ENCODE assay signal across 28 cellular contexts in the genomic region with DNA sequence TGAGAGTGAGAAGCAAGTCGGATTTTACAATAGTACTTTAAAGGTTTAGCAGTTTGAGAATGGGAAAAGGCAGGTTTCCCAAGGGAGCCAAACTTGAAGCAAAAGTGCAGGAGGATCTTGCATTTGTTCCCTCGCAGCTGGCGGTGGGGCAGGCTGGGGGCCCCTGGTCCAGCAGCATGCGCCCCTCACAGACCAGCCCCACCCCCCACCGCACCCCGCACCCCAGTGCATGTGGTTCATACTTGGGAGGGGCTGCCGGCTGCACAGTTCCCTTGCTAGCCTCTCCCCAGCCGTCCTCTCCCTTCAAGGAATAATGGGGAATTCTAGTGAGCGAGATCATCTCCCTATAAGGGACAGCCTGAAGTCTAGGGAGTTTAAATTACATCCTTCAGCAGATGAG.
"Had no signal": no experiment of that assay in that cellular context is flagged by ENCODE, and none has a peak within 500 bp of the region (broad histone marks: within the 10 kb centered on the region; RNA-seq: fewer than 3 reads in every experiment).

No MANE protein-coding gene starts in this region.

- H3K27me3 ChIP-seq: hepatocyte, pancreas, stomach, testis, thyroid gland, transverse colon, upper lobe of right lung had no signal

- H3K4me1 ChIP-seq: heart right ventricle, left ventricle myocardium inferior, lower lobe of right lung, pancreas, prostate gland, stomach, testis, thyroid gland, transverse colon, upper lobe of right lung had no signal

- H2AFZ ChIP-seq: hepatocyte had no signal

- H3K79me2 ChIP-seq: hepatocyte had no signal

- H3K27ac Mint-ChIP-seq: naive thymus-derived CD4-positive, alpha-beta T cell; nephron; stimulated activated naive B cell treated with anti-CD40 and anti-IgM and Interleukin-4, amounts not matched to agents 10 μg/mL and 1 μg/mL and 100 μg/mL, for 72 hours had no signal

- DNase-seq: heart right ventricle; islet precursor cell; left ventricle myocardium inferior; lower lobe of right lung; mammary epithelial cell; mesendoderm; midbrain; mucosa of descending colon; naive thymus-derived CD4-positive, alpha-beta T cell; retina; right cardiac atrium; stimulated activated CD4-positive, alpha-beta T cell treated with anti-CD3 and anti-CD28 coated beads, Interleukin-12 subunit alpha, Interleukin-12 subunit beta, amount 100 ng/mL, for 4 hours; stimulated activated CD4-positive, alpha-beta T cell treated with anti-CD3 and anti-CD28 coated beads, Interleukin-15, amount 100 ng/mL, for 24 hours; stimulated activated CD4-positive, alpha-beta T cell treated with anti-CD3 and anti-CD28 coated beads, Interleukin-2, amount 100 ng/mL, for 24 hours; stimulated activated CD4-positive, alpha-beta T cell treated with anti-CD3 and anti-CD28 coated beads, Interleukin-4, amount 100 ng/mL, for 1 hour; stimulated activated naive B cell treated with anti-CD40 and anti-IgM and Interleukin-4, amounts not matched to agents 10 μg/mL and 1 μg/mL and 100 μg/mL, for 72 hours; stimulated activated naive CD8-positive, alpha-beta T cell treated with anti-CD3 and anti-CD28 coated beads, Interleukin-15, Interleukin-2, amounts not matched to agents 100 U/mL and 50 U/mL, for 24 hours; stomach; testis; thyroid gland; transverse colon; upper lobe of right lung had no signal

- H3K36me3 ChIP-seq: heart right ventricle, left ventricle myocardium inferior, lower lobe of right lung, pancreas, prostate gland, stomach, thyroid gland, transverse colon, upper lobe of right lung had no signal

- H3K27me3 Mint-ChIP-seq: stimulated activated naive B cell treated with anti-CD40 and anti-IgM and Interleukin-4, amounts not matched to agents 10 μg/mL and 1 μg/mL and 100 μg/mL, for 72 hours had no signal

- H3K27ac ChIP-seq: heart right ventricle, hepatocyte, left ventricle myocardium inferior, lower lobe of right lung, pancreas, prostate gland, skin epidermis, stomach, testis, thyroid gland, transverse colon, upper lobe of right lung had no signal

- H3K4me3 ChIP-seq: heart right ventricle, hepatocyte, left ventricle myocardium inferior, lower lobe of right lung, mucosa of descending colon, pancreas, prostate gland, skin epidermis, stomach, testis, thyroid gland, transverse colon, upper lobe of right lung had no signal

- H3K4me3 Mint-ChIP-seq: naive thymus-derived CD4-positive, alpha-beta T cell; nephron; stimulated activated naive B cell treated with anti-CD40 and anti-IgM and Interleukin-4, amounts not matched to agents 10 μg/mL and 1 μg/mL and 100 μg/mL, for 72 hours had no signal

- H3K4me2 ChIP-seq: hepatocyte had no signal

- ATAC-seq: heart right ventricle; lower lobe of right lung; mucosa of descending colon; naive thymus-derived CD4-positive, alpha-beta T cell; pancreas; right cardiac atrium; sciatic nerve; stimulated activated naive B cell treated with anti-CD40 and anti-IgM and Interleukin-4, amounts not matched to agents 10 μg/mL and 1 μg/mL and 100 μg/mL, for 72 hours; stimulated activated naive CD8-positive, alpha-beta T cell treated with anti-CD3 and anti-CD28 coated beads, Interleukin-15, Interleukin-2, amounts not matched to agents 100 U/mL and 50 U/mL, for 24 hours; upper lobe of right lung had no signal

- H3K36me3 Mint-ChIP-seq: naive thymus-derived CD4-positive, alpha-beta T cell; stimulated activated naive B cell treated with anti-CD40 and anti-IgM and Interleukin-4, amounts not matched to agents 10 μg/mL and 1 μg/mL and 100 μg/mL, for 72 hours had no signal

- H3K9me3 ChIP-seq: left ventricle myocardium inferior, lower lobe of right lung, pancreas, prostate gland, stomach, testis, thyroid gland, transverse colon, upper lobe of right lung had no signal

- H3K4me1 Mint-ChIP-seq: stimulated activated naive B cell treated with anti-CD40 and anti-IgM and Interleukin-4, amounts not matched to agents 10 μg/mL and 1 μg/mL and 100 μg/mL, for 72 hours had no signal

- H3K9me3 Mint-ChIP-seq: nephron had no signal
